ENCODE assay signal across 17 cellular contexts in genomic region chr10:18202600-18203150, GRCh38.
DNase-seq lines count a peak whose midpoint lies in the region; ATAC-seq and TF ChIP-seq lines count a peak whose summit lies in the region.
"Had no signal": no experiment of that assay in that cellular context is flagged by ENCODE, and none has a peak within 500 bp of the region (broad histone marks: within the 10 kb centered on the region; RNA-seq: fewer than 3 reads in every experiment).

No MANE protein-coding gene starts in this region.

- H2BK15ac ChIP-seq in mesenchymal stem cell (ENCODE audit: low read depth, poor library complexity, severe bottlenecking): no peak overlapping the region

- no peak overlapping the region for H3K4ac ChIP-seq in mesenchymal stem cell (ENCODE audit: low read depth in 1 of 2, low read length in 2 of 2)

- no peak overlapping the region for H2BK12ac ChIP-seq in mesenchymal stem cell (ENCODE audit: low read length in 2 of 2)

- intact Hi-C loops in Right ventricle myocardium superior (cut with DNase I): no loop called here
- intact Hi-C loops in cardiac septum (cut with DNase I): no loop called here

- DNase-seq in Right ventricle myocardium superior (no peak), cardiac septum (ENCODE audit: low spot score) (no peak), fibroblast of the aortic adventitia (ENCODE audit: low read depth) (peak; percentile 32), mesenchymal stem cell (no peak), NCI-H1092 (lab: John Stamatoyannopoulos, UW) (no peak), iPS-NIHi7 (ENCODE audit: extremely low spot score) (no peak)
- DNase-seq in stimulated activated naive CD8-positive, alpha-beta T cell treated with anti-CD3 and anti-CD28 coated beads, Interleukin-15, Interleukin-2, amounts not matched to agents 100 U/mL and 50 U/mL, for 24 hours: no peak
- DNase-seq: NCI-H1092 treated with DMSO at 0.1 percent for 48 hours, NCI-H187, NCI-H2171, NCI-H774, PC-9 had no signal

- no peak overlapping the region for H3K23ac ChIP-seq in mesenchymal stem cell (ENCODE audit: low read length in 2 of 2)

- H3K4me3 ChIP-seq in fibroblast of the aortic adventitia (ENCODE audit: low read depth, low read length): no peak overlapping the region
- H3K4me3 ChIP-seq in rectal smooth muscle tissue (ENCODE audit: low read length): no peak overlapping the region
- H3K4me3 ChIP-seq in mesenchymal stem cell (ENCODE audit: insufficient read depth in 1 of 2, low read depth in 1 of 2, low read length in 2 of 2): no peak overlapping the region
- H3K4me3 ChIP-seq: BLaER1 treated with 17β-estradiol and CSF1 and Interleukin-3, amounts not matched to agents 10 nM and 100 nM; K562; PC-9 had no signal

- no peak overlapping the region for H3K9ac ChIP-seq in rectal smooth muscle tissue (ENCODE audit: low read length)
- no peak overlapping the region for H3K9ac ChIP-seq in mesenchymal stem cell (ENCODE audit: low read length)
- H3K9ac ChIP-seq: BLaER1 treated with 17β-estradiol and CSF1 and Interleukin-3, amounts not matched to agents 10 nM and 100 nM had no signal

- TF ChIP-seq CTCF in fibroblast of the aortic adventitia (IDR thresholded peaks at IDR 0.05; ENCODE audit: insufficient read depth, low read length): no peak

- no peak overlapping the region for H4K8ac ChIP-seq in mesenchymal stem cell (ENCODE audit: low read length)

- no peak overlapping the region for H2BK5ac ChIP-seq in mesenchymal stem cell (ENCODE audit: low read depth, low read length, poor library complexity, severe bottlenecking)

- no peak overlapping the region for H3K14ac ChIP-seq in mesenchymal stem cell (ENCODE audit: low read length in 2 of 2)

- H3K9me3 ChIP-seq in mesenchymal stem cell (ENCODE audit: control insufficient read depth, low read length): no peaks in the 10 kb centered on the region
- H3K9me3 ChIP-seq: BLaER1 treated with 17β-estradiol and CSF1 and Interleukin-3, amounts not matched to agents 10 nM and 100 nM had no signal

- H2AFZ ChIP-seq in mesenchymal stem cell (ENCODE audit: low read depth, low read length): no peak overlapping the region
- H2AFZ ChIP-seq: PC-9 had no signal

- H3K27ac ChIP-seq in rectal smooth muscle tissue (ENCODE audit: low read depth, low read length) (peak overlapping the region; percentile 83), mesenchymal stem cell (ENCODE audit: low read length, poor library complexity, severe bottlenecking) (no peak overlapping the region)
- H3K27ac ChIP-seq: 22Rv1; BLaER1 treated with 17β-estradiol and CSF1 and Interleukin-3, amounts not matched to agents 10 nM and 100 nM; HL-60; PC-9 had no signal

- ATAC-seq in Right ventricle myocardium superior (ENCODE audit: poor library complexity): peak; percentile 26
- ATAC-seq in stimulated activated naive CD8-positive, alpha-beta T cell treated with anti-CD3 and anti-CD28 coated beads, Interleukin-15, Interleukin-2, amounts not matched to agents 100 U/mL and 50 U/mL, for 24 hours: no peak
- ATAC-seq: K562 had no signal

- no peak overlapping the region for H4K91ac ChIP-seq in mesenchymal stem cell (ENCODE audit: low read length)

- H2BK120ac ChIP-seq in mesenchymal stem cell (ENCODE audit: low read depth, low read length): no peak overlapping the region

- H3K4me1 ChIP-seq in rectal smooth muscle tissue (ENCODE audit: control insufficient read depth, insufficient read depth, low read length) (peaks cover 13% of the 10 kb centered on the region), mesenchymal stem cell (ENCODE audit: control insufficient read depth, insufficient read depth, low read depth, low read length) (no peaks in the 10 kb centered on the region)
- H3K4me1 ChIP-seq: BLaER1 treated with 17β-estradiol and CSF1 and Interleukin-3, amounts not matched to agents 10 nM and 100 nM had no signal

- no peak overlapping the region for H3K18ac ChIP-seq in mesenchymal stem cell (ENCODE audit: low read depth in 1 of 2, low read length in 2 of 2)

- H3K27me3 ChIP-seq in rectal smooth muscle tissue (ENCODE audit: control insufficient read depth, insufficient read depth, low read length): no peaks in the 10 kb centered on the region
- peaks cover 3 to 6% of the 10 kb centered on the region in 2 experiments for H3K27me3 ChIP-seq in mesenchymal stem cell (ENCODE audit: control insufficient read depth in 1 of 2, insufficient read depth in 1 of 2, low read length in 2 of 2)
- H3K27me3 ChIP-seq: BLaER1 treated with 17β-estradiol and CSF1 and Interleukin-3, amounts not matched to agents 10 nM and 100 nM had no signal

- no peaks in the 10 kb centered on the region for H3K79me1 ChIP-seq in mesenchymal stem cell (replicated peaks; ENCODE audit: low read length, poor library complexity, severe bottlenecking)

- H3K36me3 ChIP-seq in rectal smooth muscle tissue (ENCODE audit: control insufficient read depth, insufficient read depth, low read length) (no peaks in the 10 kb centered on the region), mesenchymal stem cell (ENCODE audit: control insufficient read depth in 1 of 2, insufficient read depth in 2 of 2, low read depth in 1 of 2, low read length in 2 of 2) (no peaks in the 10 kb centered on the region)
- H3K36me3 ChIP-seq: BLaER1 treated with 17β-estradiol and CSF1 and Interleukin-3, amounts not matched to agents 10 nM and 100 nM had no signal

- no peak overlapping the region for H2AK5ac ChIP-seq in mesenchymal stem cell (ENCODE audit: low read length, severe bottlenecking)

- 61% methylated on average over 3 of the region's 3 CpGs for WGBS in mesenchymal stem cell

- no peak overlapping the region for H3K4me2 ChIP-seq in mesenchymal stem cell (ENCODE audit: low read length, poor library complexity, severe bottlenecking)
- H3K4me2 ChIP-seq: BLaER1 treated with 17β-estradiol and CSF1 and Interleukin-3, amounts not matched to agents 10 nM and 100 nM; PC-9 had no signal
